ENCODE assay signal across 6 cellular contexts in the genomic region with DNA sequence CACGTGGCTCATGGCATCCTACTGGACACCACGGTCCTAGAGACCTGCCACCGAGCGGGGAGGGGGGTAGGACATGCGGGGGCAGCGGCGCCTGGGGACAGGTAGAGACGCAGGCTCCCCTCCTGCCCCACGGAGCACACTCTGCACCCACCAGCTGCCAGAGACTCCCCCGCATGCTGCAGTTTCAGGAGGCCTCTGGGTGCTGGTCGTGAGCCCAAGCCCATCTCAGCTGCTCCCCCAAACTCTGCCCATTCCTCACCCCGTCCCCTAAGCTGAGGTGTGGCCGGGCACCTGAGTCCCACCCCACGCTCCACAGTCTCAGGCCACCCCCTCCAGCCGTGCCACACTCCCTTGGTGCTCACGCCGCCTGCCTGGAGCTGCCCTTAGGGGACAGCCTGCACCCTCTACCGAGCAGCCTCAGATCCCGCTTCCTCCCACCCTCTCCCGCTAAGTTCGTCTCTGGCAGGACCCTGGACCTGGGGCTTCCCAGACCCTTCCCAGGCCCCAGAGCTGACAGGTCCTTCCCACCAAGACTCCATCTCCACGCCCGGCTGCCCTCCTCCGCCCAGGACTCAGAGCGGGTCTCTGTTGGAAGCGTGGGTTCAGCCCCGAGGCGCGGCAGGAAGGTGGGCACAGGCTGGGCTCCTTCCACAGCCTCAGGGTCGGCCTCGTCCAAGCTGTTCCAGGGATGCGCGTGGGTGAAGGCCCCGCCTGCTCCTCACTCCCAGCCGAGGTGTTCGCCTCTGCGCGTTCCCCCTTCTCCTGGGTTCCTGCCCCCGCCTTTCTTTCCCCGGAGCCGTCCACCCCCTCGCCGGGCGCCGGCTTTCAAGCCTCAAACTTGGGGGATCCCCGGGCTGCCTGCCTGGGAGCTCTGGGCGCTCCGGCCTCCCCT. TPM values are rescaled to one million over a fixed set of nuclear protein-coding genes. Genes with fewer than 3 reads are reported as not detected.
DNase-seq lines count a peak whose midpoint lies in the region; TF ChIP-seq lines count a peak whose summit lies in the region.

No MANE protein-coding gene starts in this region.

- intact Hi-C loops in colonic mucosa (cut with DNase I), result no loop called here

- H3K4ac ChIP-seq in trophoblast cell (ENCODE audit: low read depth, low read length), result no peak overlapping the region

- H4K8ac ChIP-seq in trophoblast cell (ENCODE audit: low read depth, low read length), result no peak overlapping the region

- no peak overlapping the region for H2AK5ac ChIP-seq in trophoblast cell (ENCODE audit: low read length)

- H3K14ac ChIP-seq in trophoblast cell (ENCODE audit: low read length), result no peak overlapping the region

- H2BK120ac ChIP-seq in trophoblast cell (ENCODE audit: insufficient read depth, low read length, poor library complexity), result no peak overlapping the region

- peak overlapping the region; percentile 22; the same call in 1 of the 2 replicates for H3K4me3 ChIP-seq in Jurkat, Clone E6-1 (ENCODE audit: low read length)
- H3K4me3 ChIP-seq in colonic mucosa (peak overlapping the region; percentile 80), trophoblast cell (ENCODE audit: low read depth, low read length) (peak overlapping the region; percentile 73)

- no peak overlapping the region for H3K18ac ChIP-seq in trophoblast cell (ENCODE audit: low read length)

- H3K23ac ChIP-seq in trophoblast cell (ENCODE audit: low read length), result no peak overlapping the region

- H3K27ac ChIP-seq in colonic mucosa (no peak overlapping the region), trophoblast cell (ENCODE audit: low read depth, low read length) (no peak overlapping the region)

- no peak for TF ChIP-seq CTCF in colonic mucosa (IDR thresholded peaks at IDR 0.05)

- no peak overlapping the region for H2BK12ac ChIP-seq in trophoblast cell (ENCODE audit: low read length)

- H3K27me3 ChIP-seq in colonic mucosa (no peaks in the 10 kb centered on the region), trophoblast cell (ENCODE audit: insufficient read depth, low read length) (peaks cover 20% of the 10 kb centered on the region)

- H2AFZ ChIP-seq in trophoblast cell (ENCODE audit: insufficient read depth, low read length, poor library complexity), result no peak overlapping the region

- H3K4me1 ChIP-seq in colonic mucosa (peaks cover 9% of the 10 kb centered on the region), trophoblast cell (ENCODE audit: control insufficient read depth in 1 of 2, insufficient read depth in 2 of 2, low read length in 2 of 2) (peaks cover 7 to 14% of the 10 kb centered on the region in 2 experiments)

- no peaks in the 10 kb centered on the region for H3K79me1 ChIP-seq in trophoblast cell (ENCODE audit: low read length)

- no peak overlapping the region for H4K91ac ChIP-seq in trophoblast cell (ENCODE audit: low read depth, low read length)

- no peaks in the 10 kb centered on the region for H3K9me3 ChIP-seq in colonic mucosa
- peaks cover 20% of the 10 kb centered on the region for H3K9me3 ChIP-seq in trophoblast cell (ENCODE audit: insufficient read depth, low read depth, low read length)

- no CpG with 5 or more reads among the region's 48 CpGs for WGBS in trophoblast cell (ENCODE audit: extremely low coverage, insufficient coverage, insufficient read length)

- H3K79me2 ChIP-seq in trophoblast cell (ENCODE audit: control insufficient read depth, insufficient read depth, low read length, poor library complexity), result no peaks in the 10 kb centered on the region

- peak overlapping the region; percentile 91 for H3K4me2 ChIP-seq in trophoblast cell (ENCODE audit: low read length)

- DNase-seq in Jurkat, Clone E6-1 (ENCODE audit: low read depth, low spot score), result no peak
- DNase-seq in colonic mucosa, result no peak
- DNase-seq in trophoblast cell, result no peak
- DNase-seq in NCI-H345 (lab: John Stamatoyannopoulos, UW), result no peak
- DNase-seq in SHP77 (lab: John Stamatoyannopoulos, UW), result no peak
- DNase-seq in pons (ENCODE audit: low spot score), result no peak

- no peak overlapping the region for H4K12ac ChIP-seq in trophoblast cell (ENCODE audit: low read depth, low read length)

- no peak overlapping the region for H2BK5ac ChIP-seq in trophoblast cell (ENCODE audit: low read depth, low read length, poor library complexity)

- no peaks in the 10 kb centered on the region for H3K36me3 ChIP-seq in colonic mucosa
- H3K36me3 ChIP-seq in trophoblast cell (ENCODE audit: control insufficient read depth in 1 of 2, insufficient read depth in 2 of 2, low read length in 2 of 2), result no peaks in the 10 kb centered on the region

- H3K9ac ChIP-seq in colonic mucosa (ENCODE audit: low read depth in 2 of 2, low read length in 2 of 2) (peak overlapping the region; percentile 46 to 68), trophoblast cell (ENCODE audit: low read length) (no peak overlapping the region)

RNA-seq across cellular contexts. Expression of gene RAB40B, which starts 1.3 kb away (rescaled TPM):
- polyA plus RNA-seq in Jurkat, Clone E6-1 (2012; ENCODE audit: insufficient read depth, insufficient read length), result 8.8 TPM
- total RNA-seq in colonic mucosa, result 10 to 100 TPM; 34.7 to 35.8 TPM
- polyA plus RNA-seq in trophoblast cell (2013), result 3.4 and 3.7 TPM in 2 replicates

RNA-seq across cellular contexts. Expression of gene FN3KRP, which starts 19.3 kb away (rescaled TPM):
- polyA plus RNA-seq in Jurkat, Clone E6-1 (2012; ENCODE audit: insufficient read depth, insufficient read length), result 49.5 TPM
- 10 to 100 TPM; 34.4 to 52.5 TPM for total RNA-seq in colonic mucosa
- polyA plus RNA-seq in trophoblast cell (2013), result 19.3 and 19.5 TPM in 2 replicates

RNA-seq across cellular contexts. Expression of gene FN3K, which starts 38.3 kb away (rescaled TPM):
- 1.3 TPM for polyA plus RNA-seq in Jurkat, Clone E6-1 (2012; ENCODE audit: insufficient read depth, insufficient read length)
- 10 to 100 TPM; 46.9 to 69.5 TPM for total RNA-seq in colonic mucosa
- polyA plus RNA-seq in trophoblast cell (2013), result 7.2 and 7.5 TPM in 2 replicates

RNA-seq across cellular contexts. Expression of gene WDR45B, which starts 48.9 kb away (rescaled TPM):
- polyA plus RNA-seq in Jurkat, Clone E6-1 (2012; ENCODE audit: insufficient read depth, insufficient read length), result 50.9 TPM
- total RNA-seq in colonic mucosa, result 100 to 1,000 TPM in 1 of 2 donors, 10 to 100 TPM in 1; 58.8 to 119 TPM
- 69.9 and 72.0 TPM in 2 replicates for polyA plus RNA-seq in trophoblast cell (2013)

RNA-seq across cellular contexts. Expression of gene TBCD, which starts 54.7 kb away (rescaled TPM):
- 162 TPM for polyA plus RNA-seq in Jurkat, Clone E6-1 (2012; ENCODE audit: insufficient read depth, insufficient read length)
- 100 to 1,000 TPM in 1 of 2 donors, 10 to 100 TPM in 1; 49.2 to 101 TPM for total RNA-seq in colonic mucosa
- 29.8 and 31.3 TPM in 2 replicates for polyA plus RNA-seq in trophoblast cell (2013)

Comparison
In these comparisons a context has a peak if more than half of its experiments do, and no peak if none do; other contexts are left out.
1. H3K4me3 ChIP-seq: peak in every context shown above with its lines; median percentile 80 in colonic mucosa; 73 in trophoblast cell; 22 in Jurkat, Clone E6-1.